Comparison of ENCODE assay signal across 8 cellular contexts in genomic region chr14:59632381-59632780, GRCh38. TPM values are rescaled to one million over a fixed set of nuclear protein-coding genes. Genes with fewer than 3 reads are reported as not detected.
DNase-seq lines count a peak whose midpoint lies in the region; TF ChIP-seq lines count a peak whose summit lies in the region.

No MANE protein-coding gene starts in this region.

- H3K36me3 ChIP-seq in right atrium auricular region, result no peaks in the 10 kb centered on the region

- TF ChIP-seq CTCF in epithelial cell of esophagus (IDR thresholded peaks at IDR 0.05; ENCODE audit: insufficient read depth, low read depth, low read length, missing control alignments) (peak; percentile 45), retinal pigment epithelial cell (conservative IDR thresholded peaks at IDR 0.05; ENCODE audit: low read depth, low read length) (peak; percentile 60), right atrium auricular region (IDR thresholded peaks at IDR 0.05) (peak in 1 of 2 donors; percentile 40)

- H3K9me3 ChIP-seq in right atrium auricular region, result no peaks in the 10 kb centered on the region

- H3K27me3 ChIP-seq in right atrium auricular region, result no peaks in the 10 kb centered on the region

- peak; percentile 39 for DNase-seq in Daoy (ENCODE audit: low read depth)
- DNase-seq in HCEC 1CT, result peak; percentile 12
- peak; percentile 24 to 79 for DNase-seq in NCI-H526 (lab: John Stamatoyannopoulos, UW)
- DNase-seq in epithelial cell of esophagus (ENCODE audit: low read depth), result peak; percentile 57
- no peak for DNase-seq in retinal pigment epithelial cell (ENCODE audit: low read depth)
- no peak for DNase-seq in cerebellum (ENCODE audit: low spot score)
- no peak for DNase-seq in right atrium auricular region (ENCODE audit: low spot score)
- DNase-seq in effector CD8-positive, alpha-beta T cell (lab: John Stamatoyannopoulos, UW), result no peak

- peaks cover 0 to 10% of the 10 kb centered on the region in 2 donors for H3K4me1 ChIP-seq in right atrium auricular region

- H3K4me3 ChIP-seq in epithelial cell of esophagus (ENCODE audit: low read length) (no peak overlapping the region), retinal pigment epithelial cell (ENCODE audit: low read length) (no peak overlapping the region), right atrium auricular region (no peak overlapping the region)

- H3K27ac ChIP-seq in right atrium auricular region, result no peak overlapping the region

RNA-seq across cellular contexts. Expression of gene CCDC175, which starts 55.8 kb away (rescaled TPM):
- total RNA-seq in Daoy (2014; rRNA removed; shearing (Covaris generic)), result 0.12 TPM in 1 of 2 replicates, not detected in the other
- total RNA-seq in cerebellum (14.2 TPM), right atrium auricular region (not detected)

Comparison
In these comparisons a context has a peak if more than half of its experiments do, and no peak if none do; other contexts are left out.
1. DNase-seq: peak in Daoy (single experiment), HCEC 1CT (single experiment), NCI-H526 (2 of 2) and epithelial cell of esophagus (single experiment); none in retinal pigment epithelial cell (single experiment), cerebellum (single experiment), right atrium auricular region (single experiment) and effector CD8-positive, alpha-beta T cell (single experiment).
2. RNA of gene CCDC175, which starts 55.8 kb away (total RNA-seq): 14.2 TPM in cerebellum (single experiment); 0.12 TPM in Daoy and not detected in right atrium auricular region; every median in the first group is over 10 times any median in the second.